ENCODE assay signal across 8 cellular contexts in the genomic region with DNA sequence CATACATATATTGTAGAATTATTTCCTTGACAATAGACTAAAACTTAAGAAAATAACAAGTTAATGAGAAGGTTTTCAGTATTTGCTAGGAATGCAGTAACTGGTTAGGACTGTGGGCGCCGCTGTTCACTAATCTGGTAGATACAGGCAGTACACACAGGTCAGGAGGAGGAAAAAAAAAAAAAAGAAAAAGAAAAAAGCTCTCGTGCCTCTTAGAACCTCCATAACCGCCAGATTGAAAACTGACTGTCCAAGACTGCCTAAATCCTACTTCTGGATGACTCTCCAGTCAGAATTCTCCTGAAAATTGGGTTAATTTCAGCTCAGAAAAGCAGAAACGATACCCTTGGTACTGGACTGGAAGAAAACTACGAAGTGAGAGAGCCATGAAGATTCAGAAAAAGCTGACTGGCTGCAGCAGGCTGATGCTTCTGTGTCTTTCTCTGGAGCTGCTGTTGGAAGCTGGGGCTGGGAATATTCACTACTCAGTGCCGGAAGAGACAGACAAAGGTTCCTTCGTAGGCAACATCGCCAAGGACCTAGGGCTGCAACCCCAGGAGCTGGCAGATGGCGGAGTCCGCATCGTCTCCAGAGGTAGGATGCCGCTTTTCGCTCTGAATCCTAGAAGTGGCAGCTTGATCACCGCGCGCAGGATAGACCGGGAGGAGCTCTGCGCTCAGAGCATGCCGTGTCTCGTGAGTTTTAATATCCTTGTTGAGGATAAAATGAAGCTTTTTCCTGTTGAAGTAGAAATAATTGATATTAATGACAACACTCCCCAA. TPM values are rescaled to one million over a fixed set of nuclear protein-coding genes. Genes with fewer than 3 reads are reported as not detected.
DNase-seq lines count a peak whose midpoint lies in the region; ATAC-seq and TF ChIP-seq lines count a peak whose summit lies in the region.

A gene (plus strand): TSS at position 216 of the 782 bp plus-strand sequence.

- no TSS peak for BruUV-seq in Caco-2 (replicated peaks; lab: Mats Ljungman, UMichigan)

- H3K4me1 Mint-ChIP-seq in central memory CD8-positive, alpha-beta T cell, result peaks cover 8% of the 10 kb centered on the region
- H3K4me1 Mint-ChIP-seq in glutamatergic neuron (ENCODE audit: low read depth, unreplicated experiment), result no peaks in the 10 kb centered on the region
- no peaks in the 10 kb centered on the region for H3K4me1 Mint-ChIP-seq in Caco-2 (ENCODE audit: low read depth, unreplicated experiment)

- intact Hi-C loops in Caco-2 (cut with micrococcal nuclease; ENCODE audit: unreplicated experiment), result no loop called here

- H3K4me1 ChIP-seq in Caco-2, result no peaks in the 10 kb centered on the region

- CTCF ChIA-PET in Caco-2 (lab: Charles Lee), result interaction anchor here (0.7 to 1.1 kb wide), 3 partner anchors 10 to 233 kb away, joined by 3 to 4 read pairs (median 3); a partner anchor contains a TSS

- H3K4me3 ChIP-seq in AG10803 (ENCODE audit: low read length) (peak within 1 kb of the TSS; percentile 62), retinal pigment epithelial cell (ENCODE audit: low read length) (peak within 1 kb of the TSS; percentile 43), Caco-2 (ENCODE audit: low read depth, low read length) (no peak within 1 kb of the TSS)

- peaks cover 5% of the 10 kb centered on the region for H3K9me3 Mint-ChIP-seq in central memory CD8-positive, alpha-beta T cell
- peaks cover 10% of the 10 kb centered on the region for H3K9me3 Mint-ChIP-seq in glutamatergic neuron (ENCODE audit: unreplicated experiment)
- no peaks in the 10 kb centered on the region for H3K9me3 Mint-ChIP-seq in Caco-2 (ENCODE audit: unreplicated experiment)

- no peaks in the 10 kb centered on the region for H3K27me3 ChIP-seq in Caco-2 (replicated peaks; ENCODE audit: control insufficient read depth, insufficient read depth, low read length)

- ATAC-seq in GM18505 (IDR thresholded peaks at IDR 0.05; ENCODE audit: unreplicated experiment) (peak; percentile 49), HG02763 (IDR thresholded peaks at IDR 0.05; ENCODE audit: unreplicated experiment) (no peak)
- ATAC-seq in central memory CD8-positive, alpha-beta T cell (replicated peaks; ENCODE audit: extremely low read depth, poor library complexity, severe bottlenecking), result peak; percentile 41

- no peak within 1 kb of the TSS for H3K27ac Mint-ChIP-seq in central memory CD8-positive, alpha-beta T cell (ENCODE audit: low read depth)
- H3K27ac Mint-ChIP-seq in glutamatergic neuron (ENCODE audit: unreplicated experiment), result no peak within 1 kb of the TSS
- no peak within 1 kb of the TSS for H3K27ac Mint-ChIP-seq in Caco-2 (ENCODE audit: unreplicated experiment)

- H3K36me3 Mint-ChIP-seq in central memory CD8-positive, alpha-beta T cell (ENCODE audit: insufficient read depth), result peaks cover 6% of the 10 kb centered on the region
- peaks cover 64% of the 10 kb centered on the region for H3K36me3 Mint-ChIP-seq in glutamatergic neuron (ENCODE audit: unreplicated experiment)
- no peaks in the 10 kb centered on the region for H3K36me3 Mint-ChIP-seq in Caco-2 (ENCODE audit: insufficient read depth, unreplicated experiment)

- peaks cover 3% of the 10 kb centered on the region; the same call in 1 of the 2 replicates for H3K9me3 ChIP-seq in Caco-2

- DNase-seq in AG10803 (ENCODE audit: low read depth) (peak; percentile 70), NCI-H446 treated with DMSO at 0.1 percent for 48 hours (lab: John Stamatoyannopoulos, UW) (peak; percentile 34), retinal pigment epithelial cell (ENCODE audit: low read depth) (no peak), glutamatergic neuron (no peak), Caco-2 (no peak)
- DNase-seq in central memory CD8-positive, alpha-beta T cell (ENCODE audit: low spot score in 2 of 2), result no peak

- no peaks in the 10 kb centered on the region for H3K36me3 ChIP-seq in Caco-2 (ENCODE audit: control insufficient read depth, insufficient read depth, low read length)

- TF ChIP-seq POLR2A in GM18505 (IDR thresholded peaks at IDR 0.05; ENCODE audit: borderline replicate concordance, extremely low read depth, insufficient read depth, insufficient read length), result no peak

- TF ChIP-seq CTCF in AG10803 (conservative IDR thresholded peaks at IDR 0.05; ENCODE audit: low read length) (peak; percentile 72), retinal pigment epithelial cell (conservative IDR thresholded peaks at IDR 0.05; ENCODE audit: low read depth, low read length) (peak; percentile 55), glutamatergic neuron (IDR thresholded peaks at IDR 0.05; ENCODE audit: partially characterized antibody, unreplicated experiment) (no peak), Caco-2 (IDR thresholded peaks at IDR 0.05; ENCODE audit: insufficient read depth in 1 of 2, low read depth in 1 of 2, low read length in 1 of 2, severe bottlenecking in 1 of 2, unreplicated experiment in 1 of 2) (peak in 1 of 2 experiments; percentile 15)

- H3K4me3 Mint-ChIP-seq in central memory CD8-positive, alpha-beta T cell, result peak within 1 kb of the TSS; percentile 49
- H3K4me3 Mint-ChIP-seq in glutamatergic neuron (ENCODE audit: unreplicated experiment) (no peak within 1 kb of the TSS), Caco-2 (ENCODE audit: unreplicated experiment) (no peak within 1 kb of the TSS)

- peaks cover 65% of the 10 kb centered on the region for H3K27me3 Mint-ChIP-seq in central memory CD8-positive, alpha-beta T cell
- H3K27me3 Mint-ChIP-seq in glutamatergic neuron (ENCODE audit: unreplicated experiment) (peaks cover 8% of the 10 kb centered on the region), Caco-2 (ENCODE audit: insufficient read depth, unreplicated experiment) (no peaks in the 10 kb centered on the region)

- POLR2A ChIA-PET in Caco-2 (lab: Charles Lee), result interaction anchor here (1.0 kb wide), 1 partner anchor 10 kb away, joined by 9 read pairs; a partner anchor contains a TSS

RNA-seq across cellular contexts. Expression of the gene that starts here (rescaled TPM):
- total RNA-seq in glutamatergic neuron (ENCODE audit: unreplicated experiment) (4.6 TPM), Caco-2 (2022) (0.64 and 1.1 TPM in 2 replicates)

Comparison
In these comparisons a context has a peak if more than half of its experiments do, and no peak if none do; other contexts are left out.
1. DNase-seq: peak in AG10803 (single experiment) and NCI-H446 treated with DMSO at 0.1 percent for 48 hours (single experiment); none in central memory CD8-positive, alpha-beta T cell (0 of 2), retinal pigment epithelial cell (single experiment), glutamatergic neuron (single experiment) and Caco-2 (0 of 2).